9 cellular contexts compared by ENCODE assay signal in the genomic region with DNA sequence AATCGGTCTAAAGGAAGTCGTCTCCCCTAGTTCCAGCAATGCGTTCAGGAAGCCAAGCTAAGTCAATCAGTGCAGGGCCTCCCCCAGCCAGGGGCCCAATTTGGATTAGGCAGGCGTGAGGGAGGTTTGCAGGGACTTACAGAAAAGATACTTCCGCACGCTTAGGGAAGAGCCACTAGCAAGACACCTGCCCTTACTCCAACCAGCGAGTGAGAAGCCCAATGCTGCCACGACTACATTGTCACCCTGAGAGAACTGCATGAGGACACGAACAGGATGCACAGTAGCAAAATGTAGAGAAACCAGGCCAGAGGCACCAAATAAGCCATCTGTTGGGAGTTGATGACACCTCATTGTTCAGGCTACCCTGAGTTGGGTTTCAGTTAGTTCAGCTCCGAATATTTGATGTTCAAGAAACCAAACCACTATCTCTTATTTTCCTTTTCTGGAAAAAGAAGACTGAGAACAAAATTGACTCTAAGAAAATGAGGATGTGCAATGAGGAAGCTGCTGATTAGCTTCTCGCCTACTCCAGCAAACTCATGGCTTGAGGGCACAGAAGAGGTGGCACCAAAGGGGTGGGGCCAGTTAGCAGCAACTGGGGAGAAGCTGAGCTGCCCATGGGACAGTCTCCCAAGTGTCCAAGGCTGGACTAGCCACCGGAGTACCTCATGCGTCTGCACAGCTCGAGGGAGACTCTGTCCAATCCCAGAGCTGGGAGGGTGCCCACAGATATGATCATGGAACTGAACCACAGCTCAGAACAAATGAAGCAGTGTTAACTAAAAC. TPM values are rescaled to one million over a fixed set of nuclear protein-coding genes. Genes with fewer than 3 reads are reported as not detected.
DNase-seq lines count a peak whose midpoint lies in the region; ATAC-seq, FAIRE-seq and TF ChIP-seq lines count a peak whose summit lies in the region.
"Had no signal": no experiment of that assay in that cellular context is flagged by ENCODE, and none has a peak within 500 bp of the region (broad histone marks: within the 10 kb centered on the region; RNA-seq: fewer than 3 reads in every experiment).

No MANE protein-coding gene starts in this region.

- H3K9ac ChIP-seq in smooth muscle cell (ENCODE audit: low read depth) = no peak overlapping the region

- H3K4me3 ChIP-seq in left ventricle myocardium inferior (no peak overlapping the region), smooth muscle cell (no peak overlapping the region)

- H4K20me1 ChIP-seq in smooth muscle cell (ENCODE audit: low read depth) = no peaks in the 10 kb centered on the region

- 90% methylated on average over 14 of the region's 14 CpGs for WGBS in smooth muscle cell (ENCODE audit: low lambda C conversion rate)

- no peaks in the 10 kb centered on the region for H3K9me3 Mint-ChIP-seq in activated CD4-positive, alpha-beta T cell treated with anti-CD3 and anti-CD28 coated beads for 36 hours (ENCODE audit: low read depth)
- H3K9me3 Mint-ChIP-seq in activated CD4-positive, alpha-beta memory T cell treated with anti-CD3 and anti-CD28 coated beads for 36 hours = no peaks in the 10 kb centered on the region

- CTCF ChIA-PET in activated CD4-positive, alpha-beta T cell treated with anti-CD3 and anti-CD28 coated beads for 36 hours (lab: Charles Lee) = interaction anchor here (0.6 to 5.8 kb wide), 11 partner anchors 10 to 115 kb away, joined by 3 to 59 read pairs (median 4); a partner anchor contains a TSS
- CTCF ChIA-PET in activated CD4-positive, alpha-beta memory T cell treated with anti-CD3 and anti-CD28 coated beads for 36 hours (lab: Charles Lee) = interaction anchor here (0.8 to 4.0 kb wide), 6 partner anchors 28 to 113 kb away, joined by 3 to 34 read pairs (median 9); a partner anchor contains a TSS

- H3K36me3 ChIP-seq in left ventricle myocardium inferior = peaks cover 8% of the 10 kb centered on the region
- no peaks in the 10 kb centered on the region for H3K36me3 ChIP-seq in smooth muscle cell (ENCODE audit: low read depth)

- H3F3A ChIP-seq in smooth muscle cell (ENCODE audit: low read depth) = peaks cover 8% of the 10 kb centered on the region

- H3K9me3 ChIP-seq in left ventricle myocardium inferior (replicated peaks) = no peaks in the 10 kb centered on the region
- no peaks in the 10 kb centered on the region for H3K9me3 ChIP-seq in smooth muscle cell (replicated peaks; ENCODE audit: low read depth)

- no peak overlapping the region for H3K4me3 Mint-ChIP-seq in activated CD4-positive, alpha-beta T cell treated with anti-CD3 and anti-CD28 coated beads for 36 hours
- H3K4me3 Mint-ChIP-seq in activated CD4-positive, alpha-beta memory T cell treated with anti-CD3 and anti-CD28 coated beads for 36 hours = peak overlapping the region; percentile 5

- H3K79me2 ChIP-seq in smooth muscle cell (ENCODE audit: low read depth) = no peaks in the 10 kb centered on the region

- POLR2A ChIA-PET in activated CD4-positive, alpha-beta T cell treated with anti-CD3 and anti-CD28 coated beads for 36 hours (lab: Charles Lee) = no interaction called here
- POLR2A ChIA-PET in activated CD4-positive, alpha-beta memory T cell treated with anti-CD3 and anti-CD28 coated beads for 36 hours (lab: Charles Lee) = interaction anchor here (1.0 to 3.4 kb wide), 5 partner anchors 29 to 77 kb away, joined by 3 to 27 read pairs (median 4); a partner anchor contains a TSS

- no peaks in the 10 kb centered on the region for H3K27me3 ChIP-seq in left ventricle myocardium inferior (ENCODE audit: low read depth)
- no peaks in the 10 kb centered on the region for H3K27me3 ChIP-seq in smooth muscle cell (ENCODE audit: low read depth)

- intact Hi-C loops in activated CD4-positive, alpha-beta T cell treated with anti-CD3 and anti-CD28 coated beads for 36 hours (cut with DNase I, micrococcal nuclease) = loop anchor here in 1 of 2 experiments (10.0 kb wide), 1 partner anchor 354 kb away; no protein-coding TSS in a partner anchor
- intact Hi-C loops in activated CD4-positive, alpha-beta memory T cell treated with anti-CD3 and anti-CD28 coated beads for 36 hours (cut with micrococcal nuclease) = no loop called here
- intact Hi-C loops in left ventricle myocardium inferior (cut with micrococcal nuclease) = no loop called here

- H3K27me3 Mint-ChIP-seq in activated CD4-positive, alpha-beta T cell treated with anti-CD3 and anti-CD28 coated beads for 36 hours = no peaks in the 10 kb centered on the region
- H3K27me3 Mint-ChIP-seq in activated CD4-positive, alpha-beta memory T cell treated with anti-CD3 and anti-CD28 coated beads for 36 hours = no peaks in the 10 kb centered on the region

- no peak for ATAC-seq in activated CD4-positive, alpha-beta T cell treated with anti-CD3 and anti-CD28 coated beads for 36 hours

- H3K27ac Mint-ChIP-seq in activated CD4-positive, alpha-beta T cell treated with anti-CD3 and anti-CD28 coated beads for 36 hours = peak overlapping the region; percentile 86
- peak overlapping the region; percentile 96 for H3K27ac Mint-ChIP-seq in activated CD4-positive, alpha-beta memory T cell treated with anti-CD3 and anti-CD28 coated beads for 36 hours

- no peaks in the 10 kb centered on the region for H3K36me3 Mint-ChIP-seq in activated CD4-positive, alpha-beta T cell treated with anti-CD3 and anti-CD28 coated beads for 36 hours (ENCODE audit: low read depth)
- no peaks in the 10 kb centered on the region for H3K36me3 Mint-ChIP-seq in activated CD4-positive, alpha-beta memory T cell treated with anti-CD3 and anti-CD28 coated beads for 36 hours

- no peak overlapping the region for H3K4me2 ChIP-seq in smooth muscle cell

- no peak for TF ChIP-seq CTCF in left ventricle myocardium inferior (IDR thresholded peaks at IDR 0.05; ENCODE audit: borderline replicate concordance)
- TF ChIP-seq CTCF in smooth muscle cell (IDR thresholded peaks at IDR 0.05; ENCODE audit: borderline replicate concordance, insufficient read depth, poor library complexity, severe bottlenecking) = no peak

- H3K27ac ChIP-seq in left ventricle myocardium inferior (replicated peaks) (peak overlapping the region; percentile 99), temporal lobe (ENCODE audit: low read depth, low read length) (peak overlapping the region; percentile 82), smooth muscle cell (ENCODE audit: low read depth) (no peak overlapping the region)

- no peak for FAIRE-seq in frontal cortex (lab: Jason Lieb, UNC)
- FAIRE-seq: A204.1 had no signal

- H3K4me1 ChIP-seq in left ventricle myocardium inferior (peaks cover 96% of the 10 kb centered on the region), smooth muscle cell (ENCODE audit: low read depth) (peaks cover 21% of the 10 kb centered on the region)

- H2AFZ ChIP-seq in smooth muscle cell (ENCODE audit: low read depth) = no peak overlapping the region

- DNase-seq in activated CD4-positive, alpha-beta T cell treated with anti-CD3 and anti-CD28 coated beads for 36 hours = no peak
- DNase-seq in activated CD4-positive, alpha-beta T cell treated with anti-CD3 and anti-CD28 coated beads for 1 hour = no peak
- peak; percentile 36 for DNase-seq in activated CD4-positive, alpha-beta memory T cell treated with anti-CD3 and anti-CD28 coated beads for 36 hours
- DNase-seq in left ventricle myocardium inferior = peak; percentile 59
- DNase-seq in A172 (ENCODE audit: low spot score) = no peak
- no peak for DNase-seq in frontal cortex (ENCODE audit: low spot score in 2 of 2)
- no peak for DNase-seq in smooth muscle cell (lab: John Stamatoyannopoulos, UW; ENCODE audit: unreplicated experiment)

- peaks cover 94% of the 10 kb centered on the region for H3K4me1 Mint-ChIP-seq in activated CD4-positive, alpha-beta T cell treated with anti-CD3 and anti-CD28 coated beads for 36 hours
- H3K4me1 Mint-ChIP-seq in activated CD4-positive, alpha-beta memory T cell treated with anti-CD3 and anti-CD28 coated beads for 36 hours (ENCODE audit: low read depth) = peaks cover 95% of the 10 kb centered on the region

RNA-seq across cellular contexts. Expression of a gene that starts 29.3 kb away (rescaled TPM):
- total RNA-seq in activated CD4-positive, alpha-beta T cell treated with anti-CD3 and anti-CD28 coated beads for 36 hours = 1 to 10 TPM; 3.8 to 6.4 TPM
- total RNA-seq in activated CD4-positive, alpha-beta memory T cell treated with anti-CD3 and anti-CD28 coated beads for 36 hours = 1 to 10 TPM; 5.4 to 5.8 TPM
- 18.6 TPM for total RNA-seq in left ventricle myocardium inferior
- total RNA-seq in temporal lobe = 24.1 TPM
- 31.9 and 35.0 TPM in 2 replicates for total RNA-seq in A172 (2014; rRNA removed; shearing (Covaris generic))
- total RNA-seq in frontal cortex = 20.0 TPM
- total RNA-seq in smooth muscle cell = 9.7 and 10.8 TPM in 2 replicates
- 6.4 and 7.3 TPM in 2 replicates for polyA plus RNA-seq in smooth muscle cell

RNA-seq across cellular contexts. Expression of a gene that starts 31.8 kb away (rescaled TPM):
- total RNA-seq in activated CD4-positive, alpha-beta T cell treated with anti-CD3 and anti-CD28 coated beads for 36 hours = 100 to 1,000 TPM in 1 of 2 experiments, 10 to 100 TPM in 1; 93.5 to 122 TPM
- total RNA-seq in activated CD4-positive, alpha-beta memory T cell treated with anti-CD3 and anti-CD28 coated beads for 36 hours = 100 to 1,000 TPM; 167 to 173 TPM
- total RNA-seq in left ventricle myocardium inferior (7.8 TPM), temporal lobe (27.8 TPM), frontal cortex (33.0 TPM), smooth muscle cell (49.4 and 78.1 TPM in 2 replicates)
- total RNA-seq in A172 (2014; rRNA removed; shearing (Covaris generic)) = 180 and 186 TPM in 2 replicates
- polyA plus RNA-seq in smooth muscle cell = 61.5 and 68.4 TPM in 2 replicates

RNA-seq across cellular contexts. Expression of a gene that starts 45.6 kb away (rescaled TPM):
- 10 to 100 TPM in 1 of 2 experiments, 1 to 10 TPM in 1; 6.4 to 11.8 TPM for total RNA-seq in activated CD4-positive, alpha-beta T cell treated with anti-CD3 and anti-CD28 coated beads for 36 hours
- 10 to 100 TPM; 10.1 to 11.5 TPM for total RNA-seq in activated CD4-positive, alpha-beta memory T cell treated with anti-CD3 and anti-CD28 coated beads for 36 hours
- 1.0 TPM for total RNA-seq in left ventricle myocardium inferior
- total RNA-seq in temporal lobe = 3.2 TPM
- 1.1 and 1.3 TPM in 2 replicates for total RNA-seq in A172 (2014; rRNA removed; shearing (Covaris generic))
- 4.1 TPM for total RNA-seq in frontal cortex
- 0.27 and 2.6 TPM in 2 replicates for total RNA-seq in smooth muscle cell
- 2.5 and 2.6 TPM in 2 replicates for polyA plus RNA-seq in smooth muscle cell

RNA-seq across cellular contexts. Expression of a gene that starts 58.7 kb away (rescaled TPM):
- total RNA-seq in activated CD4-positive, alpha-beta T cell treated with anti-CD3 and anti-CD28 coated beads for 36 hours = under 1 TPM in 1 of 2 experiments, not detected in 1; 0.51 TPM
- total RNA-seq in activated CD4-positive, alpha-beta memory T cell treated with anti-CD3 and anti-CD28 coated beads for 36 hours = under 1 TPM; 0.36 to 0.45 TPM
- total RNA-seq in left ventricle myocardium inferior = not detected
- 0.25 TPM for total RNA-seq in temporal lobe
- total RNA-seq in A172 (2014; rRNA removed; shearing (Covaris generic)) = not detected in 2 replicates
- total RNA-seq in frontal cortex = not detected
- total RNA-seq in smooth muscle cell = not detected in 2 replicates
- 0.60 TPM in 1 of 2 replicates, not detected in the other for polyA plus RNA-seq in smooth muscle cell

Comparison
In these comparisons a context has a peak if more than half of its experiments do, and no peak if none do; other contexts are left out.
1. DNase-seq: peak in activated CD4-positive, alpha-beta memory T cell treated with anti-CD3 and anti-CD28 coated beads for 36 hours (single experiment) and left ventricle myocardium inferior (single experiment); none in activated CD4-positive, alpha-beta T cell treated with anti-CD3 and anti-CD28 coated beads for 36 hours (single experiment), activated CD4-positive, alpha-beta T cell treated with anti-CD3 and anti-CD28 coated beads for 1 hour (single experiment), A172 (single experiment), frontal cortex (0 of 2) and smooth muscle cell (single experiment).